Comparison of ENCODE assay signal across 1 cellular context in the genomic region with DNA sequence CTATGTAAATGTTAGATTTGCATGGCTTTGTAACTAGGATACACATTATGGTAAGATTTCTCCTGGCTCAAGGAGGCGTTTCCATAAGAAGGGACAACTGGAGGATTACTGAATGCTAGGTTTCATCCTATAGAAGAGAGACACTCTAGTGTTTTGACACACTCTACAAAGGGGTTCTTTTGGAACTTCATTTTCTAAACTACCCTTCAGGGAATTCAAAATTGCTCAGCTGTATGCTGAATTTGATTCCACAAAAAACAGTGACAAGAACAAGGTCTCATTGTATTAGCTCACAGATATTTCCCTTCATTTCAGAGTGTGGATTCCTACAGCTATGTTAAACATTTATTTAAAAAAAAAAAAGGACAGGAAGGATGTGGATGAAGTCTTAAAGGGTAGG.
TF ChIP-seq lines count a peak whose summit lies in the region.

No MANE protein-coding gene starts in this region.

TF ChIP-seq in GM23338, 12 proteins besides CTCF, POLR2A, EP300 and RAD21 (continued from another document):
- TF ChIP-seq, protein P1, sequence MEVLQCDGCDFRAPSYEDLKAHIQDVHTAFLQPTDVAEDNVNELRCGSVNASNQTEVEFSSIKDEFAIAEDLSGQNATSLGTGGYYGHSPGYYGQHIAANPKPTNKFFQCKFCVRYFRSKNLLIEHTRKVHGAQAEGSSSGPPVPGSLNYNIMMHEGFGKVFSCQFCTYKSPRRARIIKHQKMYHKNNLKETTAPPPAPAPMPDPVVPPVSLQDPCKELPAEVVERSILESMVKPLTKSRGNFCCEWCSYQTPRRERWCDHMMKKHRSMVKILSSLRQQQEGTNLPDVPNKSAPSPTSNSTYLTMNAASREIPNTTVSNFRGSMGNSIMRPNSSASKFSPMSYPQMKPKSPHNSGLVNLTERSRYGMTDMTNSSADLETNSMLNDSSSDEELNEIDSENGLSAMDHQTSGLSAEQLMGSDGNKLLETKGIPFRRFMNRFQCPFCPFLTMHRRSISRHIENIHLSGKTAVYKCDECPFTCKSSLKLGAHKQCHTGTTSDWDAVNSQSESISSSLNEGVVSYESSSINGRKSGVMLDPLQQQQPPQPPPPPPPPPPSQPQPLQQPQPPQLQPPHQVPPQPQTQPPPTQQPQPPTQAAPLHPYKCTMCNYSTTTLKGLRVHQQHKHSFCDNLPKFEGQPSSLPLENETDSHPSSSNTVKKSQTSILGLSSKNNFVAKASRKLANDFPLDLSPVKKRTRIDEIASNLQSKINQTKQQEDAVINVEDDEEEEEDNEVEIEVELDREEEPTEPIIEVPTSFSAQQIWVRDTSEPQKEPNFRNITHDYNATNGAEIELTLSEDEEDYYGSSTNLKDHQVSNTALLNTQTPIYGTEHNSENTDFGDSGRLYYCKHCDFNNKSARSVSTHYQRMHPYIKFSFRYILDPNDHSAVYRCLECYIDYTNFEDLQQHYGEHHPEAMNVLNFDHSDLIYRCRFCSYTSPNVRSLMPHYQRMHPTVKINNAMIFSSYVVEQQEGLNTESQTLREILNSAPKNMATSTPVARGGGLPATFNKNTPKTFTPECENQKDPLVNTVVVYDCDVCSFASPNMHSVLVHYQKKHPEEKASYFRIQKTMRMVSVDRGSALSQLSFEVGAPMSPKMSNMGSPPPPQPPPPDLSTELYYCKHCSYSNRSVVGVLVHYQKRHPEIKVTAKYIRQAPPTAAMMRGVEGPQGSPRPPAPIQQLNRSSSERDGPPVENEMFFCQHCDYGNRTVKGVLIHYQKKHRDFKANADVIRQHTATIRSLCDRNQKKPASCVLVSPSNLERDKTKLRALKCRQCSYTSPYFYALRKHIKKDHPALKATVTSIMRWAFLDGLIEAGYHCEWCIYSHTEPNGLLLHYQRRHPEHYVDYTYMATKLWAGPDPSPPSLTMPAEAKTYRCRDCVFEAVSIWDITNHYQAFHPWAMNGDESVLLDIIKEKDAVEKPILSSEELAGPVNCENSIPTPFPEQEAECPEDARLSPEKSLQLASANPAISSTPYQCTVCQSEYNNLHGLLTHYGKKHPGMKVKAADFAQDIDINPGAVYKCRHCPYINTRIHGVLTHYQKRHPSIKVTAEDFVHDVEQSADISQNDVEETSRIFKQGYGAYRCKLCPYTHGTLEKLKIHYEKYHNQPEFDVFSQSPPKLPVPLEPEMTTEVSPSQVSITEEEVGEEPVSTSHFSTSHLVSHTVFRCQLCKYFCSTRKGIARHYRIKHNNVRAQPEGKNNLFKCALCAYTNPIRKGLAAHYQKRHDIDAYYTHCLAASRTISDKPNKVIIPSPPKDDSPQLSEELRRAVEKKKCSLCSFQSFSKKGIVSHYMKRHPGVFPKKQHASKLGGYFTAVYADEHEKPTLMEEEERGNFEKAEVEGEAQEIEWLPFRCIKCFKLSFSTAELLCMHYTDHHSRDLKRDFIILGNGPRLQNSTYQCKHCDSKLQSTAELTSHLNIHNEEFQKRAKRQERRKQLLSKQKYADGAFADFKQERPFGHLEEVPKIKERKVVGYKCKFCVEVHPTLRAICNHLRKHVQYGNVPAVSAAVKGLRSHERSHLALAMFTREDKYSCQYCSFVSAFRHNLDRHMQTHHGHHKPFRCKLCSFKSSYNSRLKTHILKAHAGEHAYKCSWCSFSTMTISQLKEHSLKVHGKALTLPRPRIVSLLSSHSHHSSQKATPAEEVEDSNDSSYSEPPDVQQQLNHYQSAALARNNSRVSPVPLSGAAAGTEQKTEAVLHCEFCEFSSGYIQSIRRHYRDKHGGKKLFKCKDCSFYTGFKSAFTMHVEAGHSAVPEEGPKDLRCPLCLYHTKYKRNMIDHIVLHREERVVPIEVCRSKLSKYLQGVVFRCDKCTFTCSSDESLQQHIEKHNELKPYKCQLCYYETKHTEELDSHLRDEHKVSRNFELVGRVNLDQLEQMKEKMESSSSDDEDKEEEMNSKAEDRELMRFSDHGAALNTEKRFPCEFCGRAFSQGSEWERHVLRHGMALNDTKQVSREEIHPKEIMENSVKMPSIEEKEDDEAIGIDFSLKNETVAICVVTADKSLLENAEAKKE (CRISPR knock-in tag; IDR thresholded peaks at IDR 0.05) = no peak
- TF ChIP-seq EZH2phosphoT487 (IDR thresholded peaks at IDR 0.05; ENCODE audit: unreplicated experiment) (no peak), ZNF114 (CRISPR knock-in tag; IDR thresholded peaks at IDR 0.05) (no peak), EZH2 (IDR thresholded peaks at IDR 0.05; ENCODE audit: low read depth, unreplicated experiment) (no peak), NANOG (IDR thresholded peaks at IDR 0.05; ENCODE audit: borderline replicate concordance) (no peak), STAT1 (IDR thresholded peaks at IDR 0.05; ENCODE audit: unreplicated experiment) (no peak), ZNF331 (CRISPR knock-in tag; IDR thresholded peaks at IDR 0.05; ENCODE audit: low read depth) (no peak)
